Comparison of ENCODE assay signal across 34 cellular contexts in genomic region chr14:106489112-106489881, GRCh38.
DNase-seq lines count a peak whose midpoint lies in the region; ATAC-seq, FAIRE-seq and TF ChIP-seq lines count a peak whose summit lies in the region.
"Had no signal": no experiment of that assay in that cellular context is flagged by ENCODE, and none has a peak within 500 bp of the region (broad histone marks: within the 10 kb centered on the region; RNA-seq: fewer than 3 reads in every experiment).

No MANE protein-coding gene starts in this region.

- RAD21 ChIA-PET in GM12878 (lab: Charles Lee; ENCODE audit: unreplicated experiment) = interaction anchor here (1.2 to 1.5 kb wide), 2 partner anchors 11 to 53 kb away, joined by 3 read pairs; no protein-coding TSS in a partner anchor

- no peaks in the 10 kb centered on the region for H3K36me3 Mint-ChIP-seq in activated CD4-positive, alpha-beta T cell treated with anti-CD3 and anti-CD28 coated beads, Interleukin-2, amount 10 ng/mL, durations not matched to agents 7 days and 5 days (ENCODE audit: low read depth)
- H3K36me3 Mint-ChIP-seq: activated naive CD4-positive, alpha-beta T cell treated with anti-CD3 and anti-CD28 coated beads, Interleukin-2, amount 50 U/mL, for 24 hours; CD8-positive, alpha-beta T cell; naive B cell; stimulated activated memory B cell treated with anti-CD40 and anti-IgM and Interleukin-4, amounts not matched to agents 10 μg/mL and 1 μg/mL and 100 μg/mL, for 72 hours had no signal

- TF ChIP-seq POLR2A in GM12878 (IDR thresholded peaks at IDR 0.05; ENCODE audit: low read depth, low read length) = no peak

- H3K79me2 ChIP-seq in GM12878 (ENCODE audit: control insufficient read depth, insufficient read depth, low read length) = no peaks in the 10 kb centered on the region
- peaks cover 38% of the 10 kb centered on the region for H3K79me2 ChIP-seq in SK-N-SH (ENCODE audit: insufficient read depth)

- H4K20me1 ChIP-seq in GM12878 (ENCODE audit: control insufficient read depth, insufficient read depth) (no peaks in the 10 kb centered on the region), SK-N-SH (ENCODE audit: insufficient read depth) (peaks cover 11% of the 10 kb centered on the region; the same call in 1 of the 2 replicates)

- TF ChIP-seq RAD21 in GM12878 (IDR thresholded peaks at IDR 0.05; ENCODE audit: insufficient read depth, low read depth, low read length) = no peak
- TF ChIP-seq RAD21 in SK-N-SH (IDR thresholded peaks at IDR 0.05; ENCODE audit: low read length) = no peak

- no peaks in the 10 kb centered on the region for H3K27me3 Mint-ChIP-seq in activated CD4-positive, alpha-beta T cell treated with anti-CD3 and anti-CD28 coated beads, Interleukin-2, amount 10 ng/mL, durations not matched to agents 7 days and 5 days
- H3K27me3 Mint-ChIP-seq: activated B cell treated with CpG ODN at 0.5 μM for 24 hours; activated naive CD4-positive, alpha-beta T cell treated with anti-CD3 and anti-CD28 coated beads, Interleukin-2, amount 50 U/mL, for 24 hours; effector memory CD8-positive, alpha-beta T cell; naive B cell; stimulated activated memory B cell treated with anti-CD40 and anti-IgM and Interleukin-4, amounts not matched to agents 10 μg/mL and 1 μg/mL and 100 μg/mL, for 72 hours had no signal

- ATAC-seq in GM12878 = peak; percentile 48
- ATAC-seq: A549; CD8-positive, alpha-beta T cell; effector memory CD8-positive, alpha-beta T cell; K562; stimulated activated memory B cell treated with anti-CD40 and anti-IgM and Interleukin-4, amounts not matched to agents 10 μg/mL and 1 μg/mL and 100 μg/mL, for 72 hours had no signal

- no peak for TF ChIP-seq EP300 in GM12878 (IDR thresholded peaks at IDR 0.05; ENCODE audit: borderline replicate concordance in 1 of 2, control insufficient read depth in 1 of 2, low read depth in 2 of 2, low read length in 2 of 2)
- TF ChIP-seq EP300 in SK-N-SH (IDR thresholded peaks at IDR 0.05; ENCODE audit: borderline replicate concordance in 1 of 2, low read depth in 1 of 2, low read length in 1 of 2) = no peak

- H3K4me3 ChIP-seq in GM12878 = no peak overlapping the region
- no peak overlapping the region for H3K4me3 ChIP-seq in WERI-Rb-1 (ENCODE audit: low read depth, low read length)
- H3K4me3 ChIP-seq in SK-N-SH (ENCODE audit: low read depth in 2 of 2, low read length in 1 of 2) = no peak overlapping the region
- H3K4me3 ChIP-seq: A549, ascending aorta, cardiac muscle cell, colonic mucosa, K562, Peyer's patch, testis, uterus had no signal

- SMC1A ChIA-PET in GM12878 (lab: Charles Lee; ENCODE audit: uncharacterized antibody, unreplicated experiment) = interaction anchor here (1.2 to 3.2 kb wide), 2 partner anchors 11 to 41 kb away, joined by 5 to 15 read pairs; no protein-coding TSS in a partner anchor

- DNase-seq in activated CD4-positive, alpha-beta T cell treated with anti-CD3 and anti-CD28 coated beads for 48 hours = peak; percentile 72
- no peak for DNase-seq in activated CD4-positive, alpha-beta T cell treated with anti-CD3 and anti-CD28 coated beads, Interleukin-2, amount 10 ng/mL, durations not matched to agents 7 days and 5 days
- peak; percentile 30 for DNase-seq in stimulated activated CD4-positive, alpha-beta T cell treated with anti-CD3 and anti-CD28 coated beads, Interleukin-4, amount 100 ng/mL, for 48 hours (ENCODE audit: low read depth in 2 of 2)
- DNase-seq in stimulated activated CD4-positive, alpha-beta T cell treated with anti-CD3 and anti-CD28 coated beads, Interleukin-4, amount 100 ng/mL, for 24 hours = no peak
- DNase-seq in GM12878 (ENCODE audit: low read depth, low spot score) = no peak
- DNase-seq in putamen (ENCODE audit: low spot score) = no peak
- no peak for DNase-seq in WERI-Rb-1
- no peak for DNase-seq in SK-N-SH
- DNase-seq: activated B cell treated with CpG ODN at 0.5 μM for 24 hours; AML-193; CD8-positive, alpha-beta T cell; colonic mucosa; effector memory CD8-positive, alpha-beta T cell; erythroblast; head of caudate nucleus; left ventricle myocardium superior; naive B cell; NCI-H1105; NCI-H1930; NCI-H526 treated with DMSO at 0.1 percent for 48 hours; nucleus accumbens; Peyer's patch; SHP77 treated with DMSO at 0.1 percent for 48 hours; SW 1271; testis; uterus had no signal

- H3K4me2 ChIP-seq in GM12878 (ENCODE audit: control insufficient read depth, insufficient read depth) (no peak overlapping the region), SK-N-SH (no peak overlapping the region)
- H3K4me2 ChIP-seq: A549 had no signal

- intact Hi-C loops in GM12878 (cut with micrococcal nuclease; ENCODE audit: unreplicated experiment) = no loop called here

- peaks cover 5% of the 10 kb centered on the region for H3F3A ChIP-seq in SK-N-SH (replicated peaks; ENCODE audit: insufficient read depth)

- H2AFZ ChIP-seq in GM12878 (ENCODE audit: control insufficient read depth, low read depth, low read length) (no peak overlapping the region), SK-N-SH (ENCODE audit: low read depth) (no peak overlapping the region)

- POLR2A ChIA-PET in activated CD4-positive, alpha-beta T cell treated with anti-CD3 and anti-CD28 coated beads, Interleukin-2, amount 10 ng/mL, durations not matched to agents 7 days and 5 days (lab: Charles Lee) = no interaction called here
- POLR2A ChIA-PET in GM12878 (lab: Charles Lee) (no interaction called here), SK-N-SH (lab: Yijun Ruan, JAX) (no interaction called here)

- TF ChIP-seq CTCF in GM12878 (IDR thresholded peaks at IDR 0.05 in 2 of 3, conservative IDR thresholded peaks at IDR 0.05 in 1 of 3; ENCODE audit: control insufficient read depth in 2 of 3, extremely low read depth in 1 of 3, insufficient read depth in 1 of 3, low read depth in 3 of 3, low read length in 3 of 3) (no peak), WERI-Rb-1 (IDR thresholded peaks at IDR 0.05; ENCODE audit: low read depth, low read length) (no peak), SK-N-SH (IDR thresholded peaks at IDR 0.05) (no peak)

- H3K27ac ChIP-seq in GM12878 (ENCODE audit: control insufficient read depth, insufficient read depth) (no peak overlapping the region), WERI-Rb-1 (no peak overlapping the region), SK-N-SH (ENCODE audit: low read depth in 2 of 2, low read length in 1 of 2) (no peak overlapping the region)
- H3K27ac ChIP-seq: A549, ascending aorta, cardiac muscle cell, colonic mucosa, Peyer's patch, testis, uterus had no signal

- H3K9me3 ChIP-seq in GM12878 (replicated peaks; ENCODE audit: control insufficient read depth, insufficient read depth, low read length) = no peaks in the 10 kb centered on the region
- H3K9me3 ChIP-seq in WERI-Rb-1 (ENCODE audit: severe bottlenecking) = no peaks in the 10 kb centered on the region
- no peaks in the 10 kb centered on the region for H3K9me3 ChIP-seq in SK-N-SH
- H3K9me3 ChIP-seq: A549, ascending aorta, colonic mucosa, Peyer's patch, testis, uterus had no signal

- H3K27ac Mint-ChIP-seq in activated CD4-positive, alpha-beta T cell treated with anti-CD3 and anti-CD28 coated beads, Interleukin-2, amount 10 ng/mL, durations not matched to agents 7 days and 5 days = no peak overlapping the region
- H3K27ac Mint-ChIP-seq: activated B cell treated with CpG ODN at 0.5 μM for 24 hours; activated naive CD4-positive, alpha-beta T cell treated with anti-CD3 and anti-CD28 coated beads, Interleukin-2, amount 50 U/mL, for 24 hours; CD8-positive, alpha-beta T cell; stimulated activated memory B cell treated with anti-CD40 and anti-IgM and Interleukin-4, amounts not matched to agents 10 μg/mL and 1 μg/mL and 100 μg/mL, for 72 hours had no signal

- H3K9ac ChIP-seq in GM12878 (ENCODE audit: control insufficient read depth, insufficient read depth, low read length) = no peak overlapping the region
- no peak overlapping the region for H3K9ac ChIP-seq in SK-N-SH

- FAIRE-seq in GM12878 (lab: Jason Lieb, UNC) = no peak
- FAIRE-seq: A549, GM12892, K562, keratinocyte had no signal

- H3K4me1 ChIP-seq in GM12878 (ENCODE audit: control insufficient read depth, insufficient read depth, low read length) = no peaks in the 10 kb centered on the region
- H3K4me1 ChIP-seq in SK-N-SH (ENCODE audit: control insufficient read depth in 1 of 2, insufficient read depth in 2 of 2, low read depth in 1 of 2, low read length in 1 of 2) = no peaks in the 10 kb centered on the region
- H3K4me1 ChIP-seq: A549, ascending aorta, colonic mucosa, Peyer's patch, testis, uterus had no signal

- H3K36me3 ChIP-seq in GM12878 (ENCODE audit: control insufficient read depth in 2 of 2, insufficient read depth in 2 of 2, low read length in 1 of 2) (no peaks in the 10 kb centered on the region), WERI-Rb-1 (no peaks in the 10 kb centered on the region), SK-N-SH (replicated peaks in 1 of 2; ENCODE audit: control insufficient read depth in 1 of 2, insufficient read depth in 2 of 2, low read length in 1 of 2) (peaks cover 50 to 54% of the 10 kb centered on the region in 2 experiments)
- H3K36me3 ChIP-seq: ascending aorta, cardiac muscle cell, colonic mucosa, Peyer's patch, uterus had no signal

- H3K4me3 Mint-ChIP-seq in activated CD4-positive, alpha-beta T cell treated with anti-CD3 and anti-CD28 coated beads, Interleukin-2, amount 10 ng/mL, durations not matched to agents 7 days and 5 days = no peak overlapping the region
- H3K4me3 Mint-ChIP-seq: activated B cell treated with CpG ODN at 0.5 μM for 24 hours; activated naive CD4-positive, alpha-beta T cell treated with anti-CD3 and anti-CD28 coated beads, Interleukin-2, amount 50 U/mL, for 24 hours; CD8-positive, alpha-beta T cell; effector memory CD8-positive, alpha-beta T cell; stimulated activated memory B cell treated with anti-CD40 and anti-IgM and Interleukin-4, amounts not matched to agents 10 μg/mL and 1 μg/mL and 100 μg/mL, for 72 hours had no signal

- H3K9me2 ChIP-seq in SK-N-SH = no peaks in the 10 kb centered on the region

- no TSS peak for BruUV-seq in GM12878 (replicated peaks; lab: Mats Ljungman, UMichigan)

- peaks cover 32% of the 10 kb centered on the region for H3K4me1 Mint-ChIP-seq in activated CD4-positive, alpha-beta T cell treated with anti-CD3 and anti-CD28 coated beads, Interleukin-2, amount 10 ng/mL, durations not matched to agents 7 days and 5 days

- no peaks in the 10 kb centered on the region for H3K9me3 Mint-ChIP-seq in activated CD4-positive, alpha-beta T cell treated with anti-CD3 and anti-CD28 coated beads, Interleukin-2, amount 10 ng/mL, durations not matched to agents 7 days and 5 days
- H3K9me3 Mint-ChIP-seq: activated naive CD4-positive, alpha-beta T cell treated with anti-CD3 and anti-CD28 coated beads, Interleukin-2, amount 50 U/mL, for 24 hours; CD8-positive, alpha-beta T cell; effector memory CD8-positive, alpha-beta T cell; stimulated activated memory B cell treated with anti-CD40 and anti-IgM and Interleukin-4, amounts not matched to agents 10 μg/mL and 1 μg/mL and 100 μg/mL, for 72 hours had no signal

- H3K27me3 ChIP-seq in GM12878 (replicated peaks in 1 of 2; ENCODE audit: control insufficient read depth in 2 of 2, insufficient read depth in 2 of 2, low read length in 1 of 2) (peaks cover 0 to 4% of the 10 kb centered on the region in 2 experiments; a peak in 1 of 4 replicates), WERI-Rb-1 (ENCODE audit: insufficient read depth, low read depth, severe bottlenecking) (peaks cover 29% of the 10 kb centered on the region), SK-N-SH (ENCODE audit: insufficient read depth) (no peaks in the 10 kb centered on the region)
- H3K27me3 ChIP-seq: ascending aorta, cardiac muscle cell, colonic mucosa, Peyer's patch, testis, uterus had no signal

- CTCF ChIA-PET in activated CD4-positive, alpha-beta T cell treated with anti-CD3 and anti-CD28 coated beads, Interleukin-2, amount 10 ng/mL, durations not matched to agents 7 days and 5 days (lab: Charles Lee) = interaction anchor here (1.1 to 3.6 kb wide), 10 partner anchors 11 to 181 kb away, joined by 3 to 30 read pairs (median 5); no protein-coding TSS in a partner anchor
- CTCF ChIA-PET in GM12878 (lab: Yijun Ruan, JAX) (interaction anchor here (0.7 to 8.3 kb wide), 20 partner anchors 11 to 202 kb away, joined by 3 to 43 read pairs (median 4); no protein-coding TSS in a partner anchor), SK-N-SH (lab: Yijun Ruan, JAX) (no interaction called here)

- 11% methylated on average over 8 of the region's 8 CpGs for WGBS in GM12878 (ENCODE audit: insufficient coverage, insufficient replicate concordance, low lambda C conversion rate, missing lambda C conversion rate)
- WGBS in SK-N-SH (ENCODE audit: low lambda C conversion rate) = 76% methylated on average over 8 of the region's 8 CpGs

- in situ Hi-C loops in GM12878 (cut with MboI) = no loop called here

Comparison
In these comparisons a context has a peak if more than half of its experiments do, and no peak if none do; other contexts are left out.
1. DNase-seq: peak in activated CD4-positive, alpha-beta T cell treated with anti-CD3 and anti-CD28 coated beads for 48 hours (single experiment) and stimulated activated CD4-positive, alpha-beta T cell treated with anti-CD3 and anti-CD28 coated beads, Interleukin-4, amount 100 ng/mL, for 48 hours (2 of 2); none in activated CD4-positive, alpha-beta T cell treated with anti-CD3 and anti-CD28 coated beads, Interleukin-2, amount 10 ng/mL, durations not matched to agents 7 days and 5 days (single experiment), stimulated activated CD4-positive, alpha-beta T cell treated with anti-CD3 and anti-CD28 coated beads, Interleukin-4, amount 100 ng/mL, for 24 hours (single experiment), GM12878 (single experiment), putamen (single experiment), WERI-Rb-1 (single experiment) and SK-N-SH (single experiment).